ENCODE assay signal across 13 cellular contexts in the genomic region with DNA sequence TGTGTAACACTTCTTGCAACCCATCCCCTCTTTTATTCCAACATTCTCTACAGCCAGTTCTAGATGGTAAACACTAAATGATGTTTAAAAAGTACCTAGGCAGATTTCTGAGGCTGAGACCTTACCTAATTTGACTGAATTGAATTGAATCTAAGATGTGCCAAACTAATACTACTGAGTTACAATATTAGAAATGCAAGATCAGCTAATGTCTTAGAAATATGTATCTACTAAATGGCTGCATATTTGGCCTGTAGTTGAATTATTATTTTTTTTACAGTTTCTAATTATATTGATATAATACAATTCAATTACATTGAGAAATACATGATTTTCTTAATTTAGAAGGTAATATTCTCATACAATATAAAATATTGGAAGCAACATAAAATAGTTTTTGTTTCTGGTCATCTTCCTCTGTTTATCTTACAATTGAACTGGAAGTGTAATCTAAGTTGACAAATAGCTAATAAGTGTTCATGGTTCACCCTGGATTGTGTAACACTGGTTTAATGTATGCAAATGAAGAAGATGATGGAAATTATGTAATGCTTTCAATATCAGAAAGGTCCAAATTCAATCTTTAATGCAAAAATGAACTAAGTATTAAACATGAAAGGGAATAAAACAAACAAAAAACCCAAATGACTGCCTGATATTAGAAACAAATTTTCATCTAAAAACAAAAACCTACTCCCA. TPM values are rescaled to one million over a fixed set of nuclear protein-coding genes. Genes with fewer than 3 reads are reported as not detected.
DNase-seq lines count a peak whose midpoint lies in the region; TF ChIP-seq lines count a peak whose summit lies in the region.
"Had no signal": no experiment of that assay in that cellular context is flagged by ENCODE, and none has a peak within 500 bp of the region (broad histone marks: within the 10 kb centered on the region; RNA-seq: fewer than 3 reads in every experiment).

No MANE protein-coding gene starts in this region.

- intact Hi-C loops in activated CD4-positive, alpha-beta T cell treated with anti-CD3 and anti-CD28 coated beads, Interleukin-2, amount 10 ng/mL, durations not matched to agents 24 days and 14 days (cut with micrococcal nuclease), result loop anchor here (10.0 kb wide), 2 partner anchors 189 to 389 kb away; no protein-coding TSS in a partner anchor
- intact Hi-C loops in ovary (cut with DNase I) (no loop called here), uterus (cut with DNase I; ENCODE audit: low total_unique reads) (no loop called here)

- H3K36me3 ChIP-seq in ovary (no peaks in the 10 kb centered on the region), uterus (no peaks in the 10 kb centered on the region)

- peaks cover 40% of the 10 kb centered on the region for H3K4me1 Mint-ChIP-seq in activated CD4-positive, alpha-beta T cell treated with anti-CD3 and anti-CD28 coated beads, Interleukin-2, amount 10 ng/mL, durations not matched to agents 24 days and 14 days
- H3K4me1 Mint-ChIP-seq in chondrocyte (ENCODE audit: low read depth) (peaks cover 54% of the 10 kb centered on the region), progenitor cell of endocrine pancreas (ENCODE audit: low read depth) (peaks cover 20% of the 10 kb centered on the region)

- DNase-seq in activated CD4-positive, alpha-beta T cell treated with anti-CD3 and anti-CD28 coated beads, Interleukin-2, amount 10 ng/mL, durations not matched to agents 24 days and 14 days, result no peak
- no peak for DNase-seq in activated CD4-positive, alpha-beta T cell treated with anti-CD3 and anti-CD28 coated beads, Interleukin-2, amount 50 U/mL, for 4 hours
- DNase-seq in NB4 (ENCODE audit: low read depth) (no peak), chondrocyte (ENCODE audit: low spot score) (no peak), progenitor cell of endocrine pancreas (ENCODE audit: low spot score, unreplicated experiment) (no peak), pons (ENCODE audit: low spot score) (no peak), ovary (no peak), uterus (no peak)
- DNase-seq: NCI-H1092, NCI-H446, retina had no signal

- H3K27me3 ChIP-seq in ovary (no peaks in the 10 kb centered on the region), uterus (no peaks in the 10 kb centered on the region)

- H3K27me3 Mint-ChIP-seq in activated CD4-positive, alpha-beta T cell treated with anti-CD3 and anti-CD28 coated beads, Interleukin-2, amount 10 ng/mL, durations not matched to agents 24 days and 14 days, result peaks cover 12% of the 10 kb centered on the region
- H3K27me3 Mint-ChIP-seq in chondrocyte (ENCODE audit: low read depth) (no peaks in the 10 kb centered on the region), progenitor cell of endocrine pancreas (peaks cover 3% of the 10 kb centered on the region)
- H3K27me3 Mint-ChIP-seq: memory B cell had no signal

- H3K9me3 ChIP-seq in ovary, result no peaks in the 10 kb centered on the region
- H3K9me3 ChIP-seq in uterus, result no peaks in the 10 kb centered on the region

- H3K36me3 Mint-ChIP-seq in activated CD4-positive, alpha-beta T cell treated with anti-CD3 and anti-CD28 coated beads, Interleukin-2, amount 10 ng/mL, durations not matched to agents 24 days and 14 days (ENCODE audit: low read depth), result peaks cover 7% of the 10 kb centered on the region
- no peaks in the 10 kb centered on the region for H3K36me3 Mint-ChIP-seq in chondrocyte (ENCODE audit: low read depth)
- H3K36me3 Mint-ChIP-seq in progenitor cell of endocrine pancreas (ENCODE audit: insufficient read depth), result no peaks in the 10 kb centered on the region
- H3K36me3 Mint-ChIP-seq: memory B cell had no signal

- H3K4me3 Mint-ChIP-seq in activated CD4-positive, alpha-beta T cell treated with anti-CD3 and anti-CD28 coated beads, Interleukin-2, amount 10 ng/mL, durations not matched to agents 24 days and 14 days, result peak overlapping the region; percentile 73
- H3K4me3 Mint-ChIP-seq in chondrocyte (ENCODE audit: unreplicated experiment), result peak overlapping the region; percentile 93
- H3K4me3 Mint-ChIP-seq in progenitor cell of endocrine pancreas (ENCODE audit: low read depth), result no peak overlapping the region
- H3K4me3 Mint-ChIP-seq: memory B cell had no signal

- peak overlapping the region; percentile 75 for H3K4me3 ChIP-seq in NB4 (ENCODE audit: low read depth, low read length)
- no peak overlapping the region for H3K4me3 ChIP-seq in ovary
- no peak overlapping the region for H3K4me3 ChIP-seq in uterus

- TF ChIP-seq EP300 in ovary (IDR thresholded peaks at IDR 0.05), result no peak

- TF ChIP-seq CTCF in NB4 (IDR thresholded peaks at IDR 0.05; ENCODE audit: low read depth, low read length), result no peak
- TF ChIP-seq CTCF in chondrocyte (IDR thresholded peaks at IDR 0.05), result no peak
- no peak for TF ChIP-seq CTCF in progenitor cell of endocrine pancreas (IDR thresholded peaks at IDR 0.05; ENCODE audit: unreplicated experiment)
- no peak for TF ChIP-seq CTCF in ovary (IDR thresholded peaks at IDR 0.05)
- no peak for TF ChIP-seq CTCF in uterus (IDR thresholded peaks at IDR 0.05)

- H3K27ac Mint-ChIP-seq in activated CD4-positive, alpha-beta T cell treated with anti-CD3 and anti-CD28 coated beads, Interleukin-2, amount 10 ng/mL, durations not matched to agents 24 days and 14 days, result peak overlapping the region; percentile 35
- H3K27ac Mint-ChIP-seq in chondrocyte (ENCODE audit: unreplicated experiment) (peak overlapping the region; percentile 82), progenitor cell of endocrine pancreas (peak overlapping the region; percentile 65)
- H3K27ac Mint-ChIP-seq: memory B cell had no signal

- TF ChIP-seq POLR2A in NB4 (IDR thresholded peaks at IDR 0.05; ENCODE audit: extremely low read depth, insufficient read length), result no peak
- no peak for TF ChIP-seq POLR2A in ovary (IDR thresholded peaks at IDR 0.05)
- TF ChIP-seq POLR2A in uterus (IDR thresholded peaks at IDR 0.05), result no peak

- H3K27ac ChIP-seq in ovary, result no peak overlapping the region
- no peak overlapping the region for H3K27ac ChIP-seq in uterus
- H3K27ac ChIP-seq: RWPE1 had no signal

- H3K9me3 Mint-ChIP-seq in activated CD4-positive, alpha-beta T cell treated with anti-CD3 and anti-CD28 coated beads, Interleukin-2, amount 10 ng/mL, durations not matched to agents 24 days and 14 days, result peaks cover 5% of the 10 kb centered on the region
- H3K9me3 Mint-ChIP-seq in chondrocyte (ENCODE audit: low read depth) (no peaks in the 10 kb centered on the region), progenitor cell of endocrine pancreas (ENCODE audit: low read depth) (no peaks in the 10 kb centered on the region)
- H3K9me3 Mint-ChIP-seq: memory B cell had no signal

- H3K4me1 ChIP-seq in ovary (ENCODE audit: insufficient read depth), result no peaks in the 10 kb centered on the region
- peaks cover 0 to 20% of the 10 kb centered on the region in 2 donors for H3K4me1 ChIP-seq in uterus

RNA-seq across cellular contexts. Expression of a gene that starts 2.9 kb away (rescaled TPM):
- total RNA-seq in activated CD4-positive, alpha-beta T cell treated with anti-CD3 and anti-CD28 coated beads, Interleukin-2, amount 10 ng/mL, durations not matched to agents 24 days and 14 days, result 31.8 TPM in 2 replicates
- total RNA-seq in chondrocyte (25.2 to 31.1 TPM (median 26.0 TPM) in 3 replicates), progenitor cell of endocrine pancreas (40.3 and 41.6 TPM in 2 replicates), ovary (10 to 100 TPM; 21.1 to 30.5 (median 25.5) TPM), uterus (10 to 100 TPM; 19.7 to 56.8 (median 27.7) TPM)
- polyA plus RNA-seq in ovary, result 10 to 100 TPM; 14.1 to 20.0 TPM
